22 cellular contexts compared by ENCODE assay signal in genomic region chr1:213035573-213035972, GRCh38. TPM values are rescaled to one million over a fixed set of nuclear protein-coding genes. Genes with fewer than 3 reads are reported as not detected.
DNase-seq lines count a peak whose midpoint lies in the region; ATAC-seq, FAIRE-seq and TF ChIP-seq lines count a peak whose summit lies in the region.
"Had no signal": no experiment of that assay in that cellular context is flagged by ENCODE, and none has a peak within 500 bp of the region (broad histone marks: within the 10 kb centered on the region; RNA-seq: fewer than 3 reads in every experiment).

No MANE protein-coding gene starts in this region.

- no peak for TF ChIP-seq RAD21 in HepG2 (CRISPR knock-in tag; IDR thresholded peaks at IDR 0.05)

- in situ Hi-C loops in HepG2 (cut with HindIII; ENCODE audit: extremely low pct_ligation_motif_present, low pct_unique_long_range_greater_than_20kb) (no loop called here), GM13976 (cut with MboI; ENCODE audit: low sequenced_read_pairs, unreplicated experiment) (no loop called here)

- TF ChIP-seq CTCF in HepG2 (CRISPR knock-in tag; IDR thresholded peaks at IDR 0.05) (no peak), right lobe of liver (IDR thresholded peaks at IDR 0.05) (no peak), dorsolateral prefrontal cortex (IDR thresholded peaks at IDR 0.05 in 54 of 56, conservative IDR thresholded peaks at IDR 0.05 in 2 of 56; ENCODE audit: low read depth in 1 of 56, partially characterized antibody in 56 of 56) (no peak), GM13976 (IDR thresholded peaks at IDR 0.05; ENCODE audit: borderline replicate concordance, control extremely low read depth, extremely low read depth, insufficient read depth, missing control alignments) (no peak)

- intact Hi-C loops in HepG2 (cut with micrococcal nuclease; ENCODE audit: unreplicated experiment): no loop called here
- intact Hi-C loops in right lobe of liver (cut with DNase I): no loop called here
- intact Hi-C loops in dorsolateral prefrontal cortex (cut with DNase I): no loop called here

- POLR2A ChIA-PET in HepG2 (lab: Yijun Ruan, JAX): interaction anchor here (2.1 kb wide), 1 partner anchor 16 kb away, joined by 6 read pairs; the partner anchor contains the start of gene RPS6KC1

- H3K9ac ChIP-seq in HepG2 (ENCODE audit: insufficient read depth, low read depth, low read length): no peak overlapping the region
- H3K9ac ChIP-seq: BLaER1 treated with 17β-estradiol and CSF1 and Interleukin-3, amounts not matched to agents 10 nM and 100 nM had no signal

- BruUV-seq in HepG2 (replicated peaks; lab: Mats Ljungman, UMichigan): no TSS peak

- ATAC-seq in HepG2 (no peak), right lobe of liver (no peak)

- no peak overlapping the region for H2AFZ ChIP-seq in HepG2 (ENCODE audit: low read length)

- no peaks in the 10 kb centered on the region for H4K20me1 ChIP-seq in HepG2 (ENCODE audit: insufficient read depth, low read length)
- H4K20me1 ChIP-seq: BLaER1 treated with 17β-estradiol and CSF1 and Interleukin-3, amounts not matched to agents 10 nM and 100 nM had no signal

- DNase-seq in HepG2 (ENCODE audit: low spot score) (peak; percentile 15), right lobe of liver (no peak), dorsolateral prefrontal cortex (no peak), superior temporal gyrus (ENCODE audit: extremely low spot score) (peak; percentile 76), GDM1 (lab: John Stamatoyannopoulos, UW) (no peak), GM13976 (ENCODE audit: low spot score) (no peak)
- DNase-seq: BE2C; CD4-positive, alpha-beta T cell; CD8-positive, alpha-beta memory T cell; DMS 273 treated with DMSO at 0.1 percent for 48 hours; DMS79; EL; GF-D8; GOT3; HFFc6 had no signal

- no peaks in the 10 kb centered on the region for H3K36me3 ChIP-seq in HepG2 (replicated peaks in 1 of 2; ENCODE audit: control insufficient read depth in 1 of 2, insufficient read depth in 2 of 2, low read length in 2 of 2)
- no peaks in the 10 kb centered on the region for H3K36me3 ChIP-seq in right lobe of liver
- H3K36me3 ChIP-seq: BE2C; BLaER1 treated with 17β-estradiol and CSF1 and Interleukin-3, amounts not matched to agents 10 nM and 100 nM; HAP-1 had no signal

- peaks cover 21% of the 10 kb centered on the region for H3K4me1 ChIP-seq in HepG2 (ENCODE audit: insufficient read depth, low read length)
- no peaks in the 10 kb centered on the region for H3K4me1 ChIP-seq in right lobe of liver
- H3K4me1 ChIP-seq: BE2C; BLaER1 treated with 17β-estradiol and CSF1 and Interleukin-3, amounts not matched to agents 10 nM and 100 nM had no signal

- H3K4me3 ChIP-seq in HepG2 (replicated peaks in 1 of 3; ENCODE audit: insufficient read depth in 1 of 3, low read depth in 2 of 3, low read length in 3 of 3) (no peak overlapping the region), right lobe of liver (no peak overlapping the region), dorsolateral prefrontal cortex (no peak overlapping the region)
- H3K4me3 ChIP-seq: BLaER1 treated with 17β-estradiol and CSF1 and Interleukin-3, amounts not matched to agents 10 nM and 100 nM; HAP-1 had no signal

- H3K27me3 ChIP-seq in HepG2 (ENCODE audit: control insufficient read depth in 1 of 2, insufficient read depth in 2 of 2, low read length in 2 of 2) (peaks cover 0 to 1% of the 10 kb centered on the region in 2 experiments; a peak in 3 of 5 replicates), right lobe of liver (no peaks in the 10 kb centered on the region), dorsolateral prefrontal cortex (peaks cover 0 to 12% (median 0%) of the 10 kb centered on the region in 45 donors)
- H3K27me3 ChIP-seq: BE2C; BLaER1 treated with 17β-estradiol and CSF1 and Interleukin-3, amounts not matched to agents 10 nM and 100 nM had no signal

- TF ChIP-seq POLR2A in HepG2 (IDR thresholded peaks at IDR 0.05; ENCODE audit: insufficient read depth in 1 of 2, low read depth in 2 of 2, low read length in 2 of 2): no peak
- no peak for TF ChIP-seq POLR2A in right lobe of liver (IDR thresholded peaks at IDR 0.05)

- TF ChIP-seq EP300 in HepG2 (IDR thresholded peaks at IDR 0.05; ENCODE audit: low read depth in 2 of 2, low read length in 2 of 2): no peak
- no peak for TF ChIP-seq EP300 in HepG2 (CRISPR knock-in tag; IDR thresholded peaks at IDR 0.05; ENCODE audit: borderline replicate concordance)

- 0 out of 2 replicates have a peak overlapping the region, but pooled peaks have one; percentile 5 for H3K4me2 ChIP-seq in HepG2 (ENCODE audit: low read depth, low read length)
- H3K4me2 ChIP-seq: BLaER1 treated with 17β-estradiol and CSF1 and Interleukin-3, amounts not matched to agents 10 nM and 100 nM had no signal

- H3K27ac ChIP-seq in HepG2 (ENCODE audit: extremely low read length, insufficient read depth, low read length) (no peak overlapping the region), right lobe of liver (no peak overlapping the region), dorsolateral prefrontal cortex (peak overlapping the region in 52 of 59 donors; percentile 7 to 91 (median 70))
- H3K27ac ChIP-seq: 22Rv1; BLaER1 treated with 17β-estradiol and CSF1 and Interleukin-3, amounts not matched to agents 10 nM and 100 nM had no signal

- no peak for FAIRE-seq in HepG2 (lab: Jason Lieb, UNC)
- FAIRE-seq: A204.1, D721Med, GM12891, H54 had no signal

- 32% methylated on average over 2 of the region's 2 CpGs for WGBS in HepG2 (ENCODE audit: low lambda C conversion rate)
- 67% methylated on average over 2 of the region's 2 CpGs for WGBS in right lobe of liver (ENCODE audit: insufficient coverage, low coverage, low lambda C conversion rate, missing lambda C conversion rate)

- CTCF ChIA-PET in HepG2 (lab: Yijun Ruan, JAX; ENCODE audit: low intra/inter-chr PET ratio, low total read pairs): no interaction called here

- H3K9me3 ChIP-seq in HepG2 (ENCODE audit: low read length) (no peaks in the 10 kb centered on the region), right lobe of liver (no peaks in the 10 kb centered on the region)
- H3K9me3 ChIP-seq: BE2C, HAP-1 had no signal

- no peaks in the 10 kb centered on the region for H3K79me2 ChIP-seq in HepG2 (ENCODE audit: insufficient read depth, low read length)

TF ChIP-seq in HepG2, 621 proteins besides CTCF, POLR2A, EP300 and RAD21:
- peak; percentile 26; the same call in 1 of the 2 replicates for TF ChIP-seq RFX1 (IDR thresholded peaks at IDR 0.05)
- TF ChIP-seq ZBTB38 (CRISPR knock-in tag; IDR thresholded peaks at IDR 0.05): no peak
- no peak for TF ChIP-seq PHF20 (CRISPR knock-in tag; IDR thresholded peaks at IDR 0.05)

RNA-seq across cellular contexts. Expression of gene RPS6KC1, which starts 15.5 kb away (rescaled TPM):
- 25.2 and 30.6 TPM in 2 replicates for total RNA-seq in HepG2 (2016; rRNA removed; fragmentation: Illumina TruSeq; extraction: Trizol)
- total RNA-seq in HepG2 (2016; cell fraction: cytosol; rRNA removed; fragmentation: Illumina TruSeq; extraction: Trizol; ENCODE audit: low read depth): 39.4 and 53.1 TPM in 2 replicates
- 24.8 and 28.9 TPM in 2 replicates for total RNA-seq in HepG2 (2016; cell fraction: insoluble cytoplasmic fraction; rRNA removed; fragmentation: Illumina TruSeq; extraction: Trizol)
- total RNA-seq in HepG2 (2016; cell fraction: membrane; rRNA removed; fragmentation: Illumina TruSeq; extraction: Trizol): 18.5 and 21.9 TPM in 2 replicates
- 38.8 TPM in 2 replicates for total RNA-seq in HepG2 (2016; cell fraction: nucleus; rRNA removed; fragmentation: Illumina TruSeq; extraction: Trizol)
- polyA plus RNA-seq in HepG2 (2011; rRNA removed): 11.0 and 11.9 TPM in 2 replicates
- polyA plus RNA-seq in HepG2 (2011; cell fraction: cytosol; rRNA removed): 3.5 and 6.8 TPM in 2 replicates
- polyA plus RNA-seq in HepG2 (2011; cell fraction: nucleus; rRNA removed): 15.1 and 26.2 TPM in 2 replicates
- 10.2 and 11.2 TPM in 2 replicates for polyA plus RNA-seq in HepG2 (2012)
- polyA plus RNA-seq in HepG2 (2016; cell fraction: cytosol; fragmentation: Illumina TruSeq; extraction: Trizol; ENCODE audit: low read depth): 1.5 and 1.6 TPM in 2 replicates
- polyA plus RNA-seq in HepG2 (2016; cell fraction: insoluble cytoplasmic fraction; fragmentation: Illumina TruSeq; extraction: Trizol; ENCODE audit: low read depth): 18.1 and 19.9 TPM in 2 replicates
- polyA plus RNA-seq in HepG2 (2016; cell fraction: membrane; fragmentation: Illumina TruSeq; extraction: Trizol; ENCODE audit: low read depth): 5.5 and 6.1 TPM in 2 replicates
- polyA plus RNA-seq in HepG2 (2016; cell fraction: nucleus; fragmentation: Illumina TruSeq; extraction: Trizol; ENCODE audit: insufficient read depth, low read depth): 17.8 and 19.0 TPM in 2 replicates
- 9.5 TPM in 2 replicates for polyA minus RNA-seq in HepG2 (2011; rRNA and poly(A)+ RNA removed; ENCODE audit: low replicate concordance)
- polyA minus RNA-seq in HepG2 (2011; cell fraction: cytosol; rRNA and poly(A)+ RNA removed): 10.9 and 15.5 TPM in 2 replicates
- polyA minus RNA-seq in HepG2 (2011; cell fraction: nucleus; rRNA and poly(A)+ RNA removed): 102 and 106 TPM in 2 replicates
- total RNA-seq in right lobe of liver: 1 to 10 TPM; 7.7 to 9.1 (median 8.4) TPM
- 100 to 1,000 TPM in 1 of 120 experiments, 10 to 100 TPM in 119; 45.1 to 104 (median 72.7) TPM for total RNA-seq in dorsolateral prefrontal cortex

RNA-seq across cellular contexts. Expression of gene ANGEL2, which starts 19.9 kb away (rescaled TPM):
- total RNA-seq in HepG2 (2016; rRNA removed; fragmentation: Illumina TruSeq; extraction: Trizol) (23.5 and 25.4 TPM in 2 replicates), right lobe of liver (10 to 100 TPM; 12.1 to 23.2 (median 15.2) TPM), dorsolateral prefrontal cortex (10 to 100 TPM; 42.5 to 77.5 (median 57.2) TPM)
- 4.1 and 4.6 TPM in 2 replicates for total RNA-seq in HepG2 (2016; cell fraction: cytosol; rRNA removed; fragmentation: Illumina TruSeq; extraction: Trizol; ENCODE audit: low read depth)
- total RNA-seq in HepG2 (2016; cell fraction: insoluble cytoplasmic fraction; rRNA removed; fragmentation: Illumina TruSeq; extraction: Trizol): 25.7 and 27.0 TPM in 2 replicates
- total RNA-seq in HepG2 (2016; cell fraction: membrane; rRNA removed; fragmentation: Illumina TruSeq; extraction: Trizol): 10.9 and 11.4 TPM in 2 replicates
- 28.4 and 28.9 TPM in 2 replicates for total RNA-seq in HepG2 (2016; cell fraction: nucleus; rRNA removed; fragmentation: Illumina TruSeq; extraction: Trizol)
- polyA plus RNA-seq in HepG2 (2011; rRNA removed): 11.8 and 12.3 TPM in 2 replicates
- polyA plus RNA-seq in HepG2 (2011; cell fraction: cytosol; rRNA removed): 3.8 and 5.1 TPM in 2 replicates
- 16.5 and 17.0 TPM in 2 replicates for polyA plus RNA-seq in HepG2 (2011; cell fraction: nucleus; rRNA removed)
- 7.2 and 10.1 TPM in 2 replicates for polyA plus RNA-seq in HepG2 (2012)
- polyA plus RNA-seq in HepG2 (2016; cell fraction: cytosol; fragmentation: Illumina TruSeq; extraction: Trizol; ENCODE audit: low read depth): 1.8 and 2.6 TPM in 2 replicates
- polyA plus RNA-seq in HepG2 (2016; cell fraction: insoluble cytoplasmic fraction; fragmentation: Illumina TruSeq; extraction: Trizol; ENCODE audit: low read depth): 14.1 and 16.7 TPM in 2 replicates
- 5.3 and 5.4 TPM in 2 replicates for polyA plus RNA-seq in HepG2 (2016; cell fraction: membrane; fragmentation: Illumina TruSeq; extraction: Trizol; ENCODE audit: low read depth)
- polyA plus RNA-seq in HepG2 (2016; cell fraction: nucleus; fragmentation: Illumina TruSeq; extraction: Trizol; ENCODE audit: insufficient read depth, low read depth): 31.7 and 35.2 TPM in 2 replicates
- 13.9 and 25.5 TPM in 2 replicates for polyA minus RNA-seq in HepG2 (2011; rRNA and poly(A)+ RNA removed; ENCODE audit: low replicate concordance)
- 9.9 and 15.3 TPM in 2 replicates for polyA minus RNA-seq in HepG2 (2011; cell fraction: cytosol; rRNA and poly(A)+ RNA removed)
- polyA minus RNA-seq in HepG2 (2011; cell fraction: nucleus; rRNA and poly(A)+ RNA removed): 44.5 and 48.6 TPM in 2 replicates

Comparison
In these comparisons a context has a peak if more than half of its experiments do, and no peak if none do; other contexts are left out.
1. DNase-seq: peak in HepG2 (single experiment) and superior temporal gyrus (single experiment); none in right lobe of liver (0 of 3), dorsolateral prefrontal cortex (0 of 10), GDM1 (single experiment) and GM13976 (single experiment).
2. H3K27ac ChIP-seq: peak in dorsolateral prefrontal cortex (52 of 59); none in HepG2 (single experiment) and right lobe of liver (0 of 3).